8 cellular contexts compared by ENCODE assay signal in the genomic region with DNA sequence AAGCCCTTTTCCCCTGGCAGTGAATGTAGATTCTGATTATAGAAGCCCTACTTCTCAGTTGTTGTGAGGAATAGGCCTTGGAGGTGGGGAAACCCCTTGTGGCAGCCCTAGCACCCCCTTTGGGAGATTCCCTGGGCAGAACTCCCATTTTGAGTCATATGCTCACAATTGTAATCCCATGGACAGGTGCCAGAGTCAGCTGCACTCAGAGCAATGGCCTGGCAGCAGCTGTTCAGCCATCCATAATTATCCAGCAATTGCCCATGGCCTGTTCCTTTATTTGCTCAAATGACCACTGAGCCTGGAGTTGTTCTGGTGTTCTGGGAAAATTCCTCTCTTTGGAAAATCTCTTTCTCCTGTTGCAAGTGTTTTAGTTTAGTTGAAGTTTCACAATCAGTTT.
DNase-seq lines count a peak whose midpoint lies in the region; ATAC-seq and TF ChIP-seq lines count a peak whose summit lies in the region.

No MANE protein-coding gene starts in this region.

- no peak overlapping the region for H3K4me3 Mint-ChIP-seq in activated naive CD8-positive, alpha-beta T cell treated with anti-CD3 and anti-CD28 coated beads, Interleukin-2, amount 50 U/mL, for 24 hours

- H3K27ac ChIP-seq in heart right ventricle = peak overlapping the region in 8 of 10 donors; percentile 0 to 57 (median 34)

- H3K27me3 Mint-ChIP-seq in activated naive CD8-positive, alpha-beta T cell treated with anti-CD3 and anti-CD28 coated beads, Interleukin-2, amount 50 U/mL, for 24 hours = no peaks in the 10 kb centered on the region

- DNase-seq in AG09309 (ENCODE audit: low read depth) (peak; percentile 43), heart right ventricle (peak; percentile 52 to 90), retinal pigment epithelial cell (ENCODE audit: low read depth) (peak; percentile 91), SIG-M5 (lab: John Stamatoyannopoulos, UW) (no peak), iPS-NIHi7 (ENCODE audit: extremely low spot score) (no peak)
- peak; percentile 10 for DNase-seq in activated naive CD8-positive, alpha-beta T cell treated with anti-CD3 and anti-CD28 coated beads, Interleukin-2, amount 50 U/mL, for 24 hours

- peaks cover 10% of the 10 kb centered on the region for H3K36me3 Mint-ChIP-seq in activated naive CD8-positive, alpha-beta T cell treated with anti-CD3 and anti-CD28 coated beads, Interleukin-2, amount 50 U/mL, for 24 hours (ENCODE audit: low read depth)

- H3K4me3 ChIP-seq in AG09309 (ENCODE audit: control insufficient read depth, low read depth, low read length) (no peak overlapping the region), heart right ventricle (no peak overlapping the region), retinal pigment epithelial cell (ENCODE audit: low read length) (no peak overlapping the region)

- H3K9me3 Mint-ChIP-seq in activated naive CD8-positive, alpha-beta T cell treated with anti-CD3 and anti-CD28 coated beads, Interleukin-2, amount 50 U/mL, for 24 hours = no peaks in the 10 kb centered on the region

- ATAC-seq in HG02798 (IDR thresholded peaks at IDR 0.05; ENCODE audit: poor library complexity, unreplicated experiment) = peak; percentile 47
- ATAC-seq in activated naive CD8-positive, alpha-beta T cell treated with anti-CD3 and anti-CD28 coated beads, Interleukin-2, amount 50 U/mL, for 24 hours = peak; percentile 46
- peak; percentile 89 to 99 (median 96) for ATAC-seq in heart right ventricle
- ATAC-seq in GM18498 (IDR thresholded peaks at IDR 0.05; ENCODE audit: unreplicated experiment) = no peak

- peaks cover 0 to 39% (median 8%) of the 10 kb centered on the region in 9 donors for H3K36me3 ChIP-seq in heart right ventricle

- no peaks in the 10 kb centered on the region for H3K27me3 ChIP-seq in heart right ventricle

- peaks cover 0 to 33% (median 23%) of the 10 kb centered on the region in 9 donors for H3K4me1 ChIP-seq in heart right ventricle

- peaks cover 7% of the 10 kb centered on the region for H3K4me1 Mint-ChIP-seq in activated naive CD8-positive, alpha-beta T cell treated with anti-CD3 and anti-CD28 coated beads, Interleukin-2, amount 50 U/mL, for 24 hours

- no peak for TF ChIP-seq CTCF in AG09309 (IDR thresholded peaks at IDR 0.05; ENCODE audit: control insufficient read depth, insufficient read depth, low read depth, low read length, missing control alignments)
- peak in 1 of 9 donors; percentile 5 for TF ChIP-seq CTCF in heart right ventricle (IDR thresholded peaks at IDR 0.05)
- TF ChIP-seq CTCF in retinal pigment epithelial cell (conservative IDR thresholded peaks at IDR 0.05; ENCODE audit: low read depth, low read length) = no peak

- intact Hi-C loops in heart right ventricle (cut with DNase I) = loop anchor here in 3 of 10 donors (10.0 kb wide), 2 partner anchors 297 to 307 kb away; no protein-coding TSS in a partner anchor

- no peaks in the 10 kb centered on the region for H3K9me3 ChIP-seq in heart right ventricle

- H3K27ac Mint-ChIP-seq in activated naive CD8-positive, alpha-beta T cell treated with anti-CD3 and anti-CD28 coated beads, Interleukin-2, amount 50 U/mL, for 24 hours = no peak overlapping the region

Comparison
In these comparisons a context has a peak if more than half of its experiments do, and no peak if none do; other contexts are left out.
1. DNase-seq: peak in AG09309 (single experiment), activated naive CD8-positive, alpha-beta T cell treated with anti-CD3 and anti-CD28 coated beads, Interleukin-2, amount 50 U/mL, for 24 hours (single experiment), heart right ventricle (2 of 2) and retinal pigment epithelial cell (single experiment); none in SIG-M5 (single experiment) and iPS-NIHi7 (single experiment).